Comparison of ENCODE assay signal across 8 cellular contexts in genomic region chr7:39746162-39746782, GRCh38.
A peak's percentile ranks its signal among the peaks of the same experiment; 100 is the strongest.
DNase-seq lines count a peak whose midpoint lies in the region; ATAC-seq and TF ChIP-seq lines count a peak whose summit lies in the region.

No MANE protein-coding gene starts in this region.

- H3K4me1 ChIP-seq in mesendoderm (ENCODE audit: control insufficient read depth, low read depth, low read length): peaks cover 3% of the 10 kb centered on the region

- H3K4me3 Mint-ChIP-seq in effector memory CD8-positive, alpha-beta T cell: no peak overlapping the region
- H3K4me3 Mint-ChIP-seq in stimulated activated effector memory CD8-positive, alpha-beta T cell treated with anti-CD3 and anti-CD28 coated beads, Interleukin-12 subunit alpha, Interleukin-12 subunit beta, amount 100 ng/mL, for 72 hours: no peak overlapping the region

- peaks cover 6% of the 10 kb centered on the region for H3K79me1 ChIP-seq in mesendoderm (ENCODE audit: low read length)

- no peaks in the 10 kb centered on the region for H3K9me3 Mint-ChIP-seq in effector memory CD8-positive, alpha-beta T cell
- no peaks in the 10 kb centered on the region for H3K9me3 Mint-ChIP-seq in stimulated activated effector memory CD8-positive, alpha-beta T cell treated with anti-CD3 and anti-CD28 coated beads, Interleukin-12 subunit alpha, Interleukin-12 subunit beta, amount 100 ng/mL, for 72 hours

- no peaks in the 10 kb centered on the region for H3K27me3 Mint-ChIP-seq in effector memory CD8-positive, alpha-beta T cell

- peak; percentile 76 for TF ChIP-seq CTCF in GM06990 (IDR thresholded peaks at IDR 0.05; ENCODE audit: insufficient read depth, low read length, poor library complexity, severe bottlenecking)

- H3K18ac ChIP-seq in mesendoderm (ENCODE audit: low read length): no peak overlapping the region

- ATAC-seq in HG03378 (IDR thresholded peaks at IDR 0.05; ENCODE audit: unreplicated experiment) (peak; percentile 60), GM18498 (IDR thresholded peaks at IDR 0.05; ENCODE audit: unreplicated experiment) (no peak)
- ATAC-seq in effector memory CD8-positive, alpha-beta T cell (replicated peaks): peak; percentile 46
- ATAC-seq in stimulated activated effector memory CD8-positive, alpha-beta T cell treated with anti-CD3 and anti-CD28 coated beads, Interleukin-12 subunit alpha, Interleukin-12 subunit beta, amount 100 ng/mL, for 72 hours: peak; percentile 61

- no peak overlapping the region for H3K4me2 ChIP-seq in mesendoderm (ENCODE audit: low read length)

- H2BK120ac ChIP-seq in mesendoderm (ENCODE audit: low read depth, low read length): no peak overlapping the region

- DNase-seq in GM06990 (ENCODE audit: extremely low read depth, insufficient read length): no peak
- DNase-seq in NCI-H526 treated with DMSO at 0.1 percent for 48 hours (lab: John Stamatoyannopoulos, UW): peak; percentile 61
- DNase-seq in activated CD4-positive, alpha-beta T cell treated with anti-CD3 and anti-CD28 coated beads, Interleukin-2, amount 50 U/mL, for 4 hours: peak; percentile 55 to 57
- DNase-seq in effector memory CD8-positive, alpha-beta T cell: peak; percentile 44 to 50 (median 45)
- peak; percentile 93 for DNase-seq in mesendoderm
- peak in 1 of 2 donors; percentile 62 for DNase-seq in stimulated activated effector memory CD8-positive, alpha-beta T cell treated with anti-CD3 and anti-CD28 coated beads, Interleukin-12 subunit alpha, Interleukin-12 subunit beta, amount 100 ng/mL, for 72 hours (ENCODE audit: low spot score in 2 of 2)

- peaks cover 5% of the 10 kb centered on the region for H3K36me3 ChIP-seq in GM06990 (ENCODE audit: control insufficient read depth, insufficient read depth, low read length)
- H3K36me3 ChIP-seq in mesendoderm (ENCODE audit: control insufficient read depth, insufficient read depth, low read length): no peaks in the 10 kb centered on the region

- H3K79me2 ChIP-seq in mesendoderm (ENCODE audit: control insufficient read depth, insufficient read depth, low read length): no peaks in the 10 kb centered on the region

- peaks cover 3% of the 10 kb centered on the region for H3K36me3 Mint-ChIP-seq in effector memory CD8-positive, alpha-beta T cell (ENCODE audit: insufficient read depth)
- H3K36me3 Mint-ChIP-seq in stimulated activated effector memory CD8-positive, alpha-beta T cell treated with anti-CD3 and anti-CD28 coated beads, Interleukin-12 subunit alpha, Interleukin-12 subunit beta, amount 100 ng/mL, for 72 hours: peaks cover 5% of the 10 kb centered on the region

- H4K8ac ChIP-seq in mesendoderm (ENCODE audit: low read depth, low read length): no peak overlapping the region

- no peak overlapping the region for H3K56ac ChIP-seq in mesendoderm (ENCODE audit: low read length)

- H4K5ac ChIP-seq in mesendoderm (ENCODE audit: low read length): no peak overlapping the region

- H3K27ac Mint-ChIP-seq in effector memory CD8-positive, alpha-beta T cell: no peak overlapping the region
- peak overlapping the region; percentile 30 for H3K27ac Mint-ChIP-seq in stimulated activated effector memory CD8-positive, alpha-beta T cell treated with anti-CD3 and anti-CD28 coated beads, Interleukin-12 subunit alpha, Interleukin-12 subunit beta, amount 100 ng/mL, for 72 hours

- H2AK5ac ChIP-seq in mesendoderm (ENCODE audit: low read length): no peak overlapping the region

- no peak overlapping the region for H3K9ac ChIP-seq in mesendoderm (ENCODE audit: low read length)

- H3K27me3 ChIP-seq in GM06990 (replicated peaks; ENCODE audit: control insufficient read depth, insufficient read depth, low read length): no peaks in the 10 kb centered on the region
- no peaks in the 10 kb centered on the region for H3K27me3 ChIP-seq in mesendoderm (ENCODE audit: insufficient read depth, low read length, poor library complexity)

- H3K4me3 ChIP-seq in GM06990 (replicated peaks; ENCODE audit: low read depth, low read length): no peak overlapping the region
- no peak overlapping the region for H3K4me3 ChIP-seq in mesendoderm (ENCODE audit: low read length)

- H3K23ac ChIP-seq in mesendoderm (ENCODE audit: low read length): no peak overlapping the region

- H3K4ac ChIP-seq in mesendoderm (ENCODE audit: low read depth, low read length): no peak overlapping the region

- no peak overlapping the region for H2BK15ac ChIP-seq in mesendoderm (replicated peaks; ENCODE audit: low read depth)

- no peak overlapping the region for H2BK5ac ChIP-seq in mesendoderm (ENCODE audit: low read length)

- peaks cover 4 to 15% of the 10 kb centered on the region in 2 donors for H3K4me1 Mint-ChIP-seq in effector memory CD8-positive, alpha-beta T cell (ENCODE audit: low read depth in 2 of 2)
- peaks cover 7% of the 10 kb centered on the region for H3K4me1 Mint-ChIP-seq in stimulated activated effector memory CD8-positive, alpha-beta T cell treated with anti-CD3 and anti-CD28 coated beads, Interleukin-12 subunit alpha, Interleukin-12 subunit beta, amount 100 ng/mL, for 72 hours

- whole genome bisulfite sequencing in mesendoderm (ENCODE audit: extremely low coverage, insufficient coverage, low lambda C conversion rate): 100% methylated on average over 1 of the region's 11 CpGs

- H3K27ac ChIP-seq in mesendoderm (ENCODE audit: low read depth, low read length): no peak overlapping the region
